Comparison of ENCODE assay signal across 16 cellular contexts in genomic region chr2:71471276-71471675, GRCh38. TPM values are rescaled to one million over a fixed set of nuclear protein-coding genes. Genes with fewer than 3 reads are reported as not detected.
DNase-seq lines count a peak whose midpoint lies in the region; ATAC-seq and TF ChIP-seq lines count a peak whose summit lies in the region.
"Had no signal": no experiment of that assay in that cellular context is flagged by ENCODE, and none has a peak within 500 bp of the region (broad histone marks: within the 10 kb centered on the region; RNA-seq: fewer than 3 reads in every experiment).

No MANE protein-coding gene starts in this region.

- no peak overlapping the region for H3K4me3 ChIP-seq in astrocyte of the cerebellum (ENCODE audit: low read depth, low read length)
- H3K4me3 ChIP-seq: mucosa of descending colon, ovary, Peyer's patch had no signal

- no peak for TF ChIP-seq CTCF in astrocyte of the cerebellum (IDR thresholded peaks at IDR 0.05; ENCODE audit: low read depth, low read length, missing control alignments)

- DNase-seq in AG20443 (ENCODE audit: low spot score) = peak; percentile 78
- DNase-seq in HS-5 (ENCODE audit: low read depth) = peak; percentile 72
- peak; percentile 49 for DNase-seq in astrocyte of the cerebellum (ENCODE audit: low read depth)
- DNase-seq in myocyte (ENCODE audit: low read depth) = peak; percentile 87
- DNase-seq in NCI-H2029 treated with DMSO at 0.1 percent for 48 hours (lab: John Stamatoyannopoulos, UW) = no peak
- DNase-seq in stimulated activated CD4-positive, alpha-beta T cell treated with anti-CD3 and anti-CD28 coated beads, Interleukin-12 subunit alpha, Interleukin-12 subunit beta, amount 100 ng/mL, for 4 hours = no peak
- DNase-seq in NCI-H510A (lab: John Stamatoyannopoulos, UW) = no peak
- DNase-seq: activated CD8-positive, alpha-beta memory T cell treated with anti-CD3 and anti-CD28 coated beads, Interleukin-2, amount 50 U/mL, for 48 hours; cerebellar nuclear complex; mucosa of descending colon; NCI-H187; NCI-H524; ovary; Peyer's patch; small intestine had no signal

- no peak for ATAC-seq in HG02973 (IDR thresholded peaks at IDR 0.05; ENCODE audit: unreplicated experiment)
- ATAC-seq: mucosa of descending colon had no signal

- in situ Hi-C loops in astrocyte of the cerebellum (cut with HindIII; ENCODE audit: low sequenced_read_pairs) = no loop called here

RNA-seq across cellular contexts. Expression of gene DYSF, which starts 17.9 kb away (rescaled TPM):
- 114 and 149 TPM in 2 replicates for total RNA-seq in myocyte
- 176 TPM for polyA plus RNA-seq in myocyte (2012)

Comparison
In these comparisons a context has a peak if more than half of its experiments do, and no peak if none do; other contexts are left out.
1. DNase-seq: peak in AG20443 (single experiment), HS-5 (single experiment), astrocyte of the cerebellum (single experiment) and myocyte (single experiment); none in NCI-H2029 treated with DMSO at 0.1 percent for 48 hours (single experiment), stimulated activated CD4-positive, alpha-beta T cell treated with anti-CD3 and anti-CD28 coated beads, Interleukin-12 subunit alpha, Interleukin-12 subunit beta, amount 100 ng/mL, for 4 hours (single experiment) and NCI-H510A (single experiment).